ENCODE assay signal across 8 cellular contexts in the genomic region with DNA sequence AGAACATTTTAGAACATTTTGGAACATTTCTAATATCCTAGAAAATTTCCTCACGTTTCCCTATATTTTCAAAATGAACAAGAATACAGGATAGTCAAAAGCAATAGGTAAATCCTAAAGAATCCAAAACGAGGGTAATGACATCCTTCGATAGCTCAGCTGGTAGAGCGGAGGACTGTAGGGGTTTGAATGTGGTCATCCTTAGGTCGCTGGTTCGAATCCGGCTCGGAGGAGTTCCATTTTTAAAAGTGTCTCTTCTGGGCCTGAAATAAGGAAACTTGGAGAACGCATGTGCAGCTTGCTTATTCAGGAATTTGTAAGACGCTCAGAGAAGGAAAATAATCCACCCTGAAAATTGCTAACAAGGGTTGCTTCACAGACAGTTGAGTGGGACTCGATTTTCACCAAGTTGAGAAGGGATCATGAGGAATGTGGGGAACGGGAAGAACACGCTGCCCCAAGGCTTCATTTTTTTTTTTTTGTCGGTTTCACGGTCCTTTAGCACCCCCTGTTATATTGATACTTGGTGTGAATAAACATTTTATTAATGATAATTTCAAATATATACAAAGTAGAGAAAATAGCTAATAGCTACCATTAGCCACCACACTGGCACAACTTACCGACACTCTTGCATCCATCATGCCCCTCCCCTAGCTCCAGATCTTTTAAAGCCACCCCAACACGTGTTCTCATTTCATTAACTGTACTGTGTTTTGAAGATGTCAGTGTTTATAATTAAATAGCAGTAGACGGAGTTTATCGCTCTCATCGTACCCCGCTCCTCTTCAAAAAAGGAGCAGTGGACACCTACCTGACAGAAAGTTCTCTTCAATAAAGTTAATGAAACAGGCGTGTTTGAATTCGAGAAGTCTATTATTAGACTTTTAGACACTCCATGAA. TPM values are rescaled to one million over a fixed set of nuclear protein-coding genes. Genes with fewer than 3 reads are reported as not detected.
DNase-seq lines count a peak whose midpoint lies in the region; ATAC-seq lines count a peak whose summit lies in the region.

No MANE protein-coding gene starts in this region.

- H3K36me3 ChIP-seq in skeletal muscle satellite cell (ENCODE audit: insufficient read depth, low read length), result peaks cover 16% of the 10 kb centered on the region

- H3K4me3 ChIP-seq in skeletal muscle satellite cell (ENCODE audit: low read length), result peak overlapping the region; percentile 92

- peaks cover 14% of the 10 kb centered on the region for H3K4me1 ChIP-seq in skeletal muscle satellite cell (ENCODE audit: control insufficient read depth, insufficient read depth, low read length)

- ATAC-seq in GM21390 (IDR thresholded peaks at IDR 0.05; ENCODE audit: unreplicated experiment) (no peak), GM18498 (IDR thresholded peaks at IDR 0.05; ENCODE audit: unreplicated experiment) (no peak), GM21576 (IDR thresholded peaks at IDR 0.05; ENCODE audit: unreplicated experiment) (no peak)

- H3K4me2 ChIP-seq in skeletal muscle satellite cell (ENCODE audit: low read length), result peak overlapping the region; percentile 94

- H3K9me3 ChIP-seq in skeletal muscle satellite cell (replicated peaks; ENCODE audit: low read length), result no peaks in the 10 kb centered on the region

- H3K9ac ChIP-seq in skeletal muscle satellite cell (ENCODE audit: low read depth, low read length), result peak overlapping the region; percentile 92

- peaks cover 23% of the 10 kb centered on the region for H3K27me3 ChIP-seq in skeletal muscle satellite cell (ENCODE audit: control insufficient read depth, insufficient read depth, low read length)

- in situ Hi-C loops in KBM-7 (cut with MboI; ENCODE audit: low pct_unique_long_range_greater_than_20kb, low sequenced_read_pairs), result no loop called here

- DNase-seq in DMS 273 (lab: John Stamatoyannopoulos, UW; ENCODE audit: unreplicated experiment) (peak; percentile 91), KBM-7 (peak; percentile 45), UCSD-AML1 (lab: John Stamatoyannopoulos, UW; ENCODE audit: unreplicated experiment) (peak; percentile 61), fibroblast of the conjunctiva (ENCODE audit: low read depth) (peak; percentile 78)

RNA-seq across cellular contexts. Expression of gene ABT1, which starts 1.8 kb away (rescaled TPM):
- 12.9 and 15.1 TPM in 2 replicates for total RNA-seq in skeletal muscle satellite cell (2012; rRNA removed)

RNA-seq across cellular contexts. Expression of gene HMGN4, which starts 56.8 kb away (rescaled TPM):
- total RNA-seq in skeletal muscle satellite cell (2012; rRNA removed), result 65.7 and 77.8 TPM in 2 replicates
